In the genomic region with DNA sequence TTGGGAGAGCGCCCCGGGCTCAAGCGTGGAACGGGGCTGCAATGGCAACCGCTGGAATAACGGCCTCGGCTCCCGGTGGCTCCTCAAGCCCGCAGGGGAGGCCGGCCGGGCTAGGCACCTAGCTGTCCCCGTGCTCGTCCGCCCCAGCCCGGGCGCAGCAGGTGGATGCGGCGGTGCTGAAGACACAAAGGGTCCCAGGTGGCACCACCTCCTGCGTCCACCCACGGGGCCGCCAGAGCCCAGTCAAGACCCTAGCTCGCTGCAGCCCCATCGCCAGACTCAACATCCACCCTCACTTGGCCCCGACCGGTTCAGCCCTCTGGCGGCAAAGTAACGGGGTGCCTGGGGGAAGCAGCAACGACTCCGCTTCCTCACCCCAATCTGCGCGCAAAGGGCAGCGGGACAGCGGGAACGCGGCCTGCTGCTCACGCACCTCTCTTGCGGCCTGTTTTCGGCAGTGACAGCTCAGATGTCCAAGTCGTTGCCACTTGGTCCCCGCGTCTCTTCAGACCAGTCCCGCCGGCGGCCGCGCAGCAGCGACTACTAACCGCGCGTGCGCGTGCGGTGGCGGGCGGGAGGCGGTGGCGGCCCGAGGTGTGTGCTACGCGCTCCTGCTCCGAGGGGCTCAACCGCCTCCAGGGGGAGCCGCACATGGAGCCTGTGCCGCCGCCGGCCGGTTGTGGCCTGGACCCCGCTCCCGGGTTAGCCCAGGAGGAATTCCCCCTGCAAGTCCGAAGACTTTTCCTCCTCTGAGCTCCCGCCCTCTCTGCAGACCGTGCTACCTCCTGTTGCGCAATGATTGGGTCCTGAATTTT, we compare ENCODE assay signal across 8 cellular contexts. TPM values are rescaled to one million over a fixed set of nuclear protein-coding genes. Genes with fewer than 3 reads are reported as not detected.
DNase-seq lines count a peak whose midpoint lies in the region; ATAC-seq and TF ChIP-seq lines count a peak whose summit lies in the region.

A gene with protein sequence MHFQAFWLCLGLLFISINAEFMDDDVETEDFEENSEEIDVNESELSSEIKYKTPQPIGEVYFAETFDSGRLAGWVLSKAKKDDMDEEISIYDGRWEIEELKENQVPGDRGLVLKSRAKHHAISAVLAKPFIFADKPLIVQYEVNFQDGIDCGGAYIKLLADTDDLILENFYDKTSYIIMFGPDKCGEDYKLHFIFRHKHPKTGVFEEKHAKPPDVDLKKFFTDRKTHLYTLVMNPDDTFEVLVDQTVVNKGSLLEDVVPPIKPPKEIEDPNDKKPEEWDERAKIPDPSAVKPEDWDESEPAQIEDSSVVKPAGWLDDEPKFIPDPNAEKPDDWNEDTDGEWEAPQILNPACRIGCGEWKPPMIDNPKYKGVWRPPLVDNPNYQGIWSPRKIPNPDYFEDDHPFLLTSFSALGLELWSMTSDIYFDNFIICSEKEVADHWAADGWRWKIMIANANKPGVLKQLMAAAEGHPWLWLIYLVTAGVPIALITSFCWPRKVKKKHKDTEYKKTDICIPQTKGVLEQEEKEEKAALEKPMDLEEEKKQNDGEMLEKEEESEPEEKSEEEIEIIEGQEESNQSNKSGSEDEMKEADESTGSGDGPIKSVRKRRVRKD (minus strand): TSS at position 545 of the 815 bp plus-strand sequence. CDS start 14,570 bp downstream, outside the sequence.

- H3K4me3 ChIP-seq in PC-3 (ENCODE audit: low read length) (peak within 1 kb of the TSS; percentile 93), neutrophil (ENCODE audit: low read depth in 1 of 2, low read length in 1 of 2) (peak within 1 kb of the TSS; percentile 61 to 71), transverse colon (peak within 1 kb of the TSS; percentile 44 to 67 (median 49))

- peaks cover 5% of the 10 kb centered on the region for H3K4me1 Mint-ChIP-seq in activated naive CD4-positive, alpha-beta T cell treated with anti-CD3 and anti-CD28 coated beads for 36 hours (ENCODE audit: low read depth)

- WGBS in transverse colon (ENCODE audit: low coverage in 1 of 2), 2 donors = 0% methylated on average over 3 to 73 of the region's 73 CpGs

- H3K9me2 ChIP-seq in PC-3 (replicated peaks; ENCODE audit: low read length) = no peaks in the 10 kb centered on the region

- intact Hi-C loops in PC-3 (cut with micrococcal nuclease) = loop anchor here (1.0 to 10.0 kb wide), 5 partner anchors 21 to 693 kb away; a partner anchor contains a TSS
- intact Hi-C loops in activated naive CD4-positive, alpha-beta T cell treated with anti-CD3 and anti-CD28 coated beads for 36 hours (cut with micrococcal nuclease) = loop anchor here (1.0 kb wide), 2 partner anchors 54 to 183 kb away; a partner anchor contains a TSS
- intact Hi-C loops in transverse colon (cut with DNase I; ENCODE audit: low total_unique reads) = no loop called here

- H3K4me2 ChIP-seq in PC-3 (ENCODE audit: low read length) = peak within 1 kb of the TSS; percentile 92

- POLR2A ChIA-PET in PC-3 (lab: Charles Lee; ENCODE audit: unreplicated experiment) = no interaction called here

- peak within 1 kb of the TSS; percentile 76 for H3K4me3 Mint-ChIP-seq in activated naive CD4-positive, alpha-beta T cell treated with anti-CD3 and anti-CD28 coated beads for 36 hours

- BruUV-seq in PC-3 (replicated peaks; lab: Mats Ljungman, UMichigan) = no TSS peak

- TF ChIP-seq CTCF in PC-3 (conservative IDR thresholded peaks at IDR 0.05; ENCODE audit: low read depth, low read length) (peak; percentile 48; the same call in 1 of the 2 replicates), neutrophil (IDR thresholded peaks at IDR 0.05) (no peak), transverse colon (IDR thresholded peaks at IDR 0.05) (peak in 4 of 5 experiments; percentile 7 to 32 (median 22))

- H3K27ac ChIP-seq in PC-3 (ENCODE audit: low read length) (peak within 1 kb of the TSS; percentile 25; the same call in 1 of the 2 replicates), neutrophil (no peak within 1 kb of the TSS), transverse colon (peak within 1 kb of the TSS; percentile 9 to 60 (median 38))

- peaks cover 44% of the 10 kb centered on the region for H3K27me3 Mint-ChIP-seq in activated naive CD4-positive, alpha-beta T cell treated with anti-CD3 and anti-CD28 coated beads for 36 hours (ENCODE audit: low read depth)

- H3F3A ChIP-seq in PC-3 (ENCODE audit: low read length, unreplicated experiment) = no peaks in the 10 kb centered on the region

- no peaks in the 10 kb centered on the region for H4K20me1 ChIP-seq in PC-3 (ENCODE audit: low read length)

- H3K9me3 ChIP-seq in PC-3 (ENCODE audit: low read length) = no peaks in the 10 kb centered on the region
- no peaks in the 10 kb centered on the region for H3K9me3 ChIP-seq in neutrophil
- H3K9me3 ChIP-seq in transverse colon = no peaks in the 10 kb centered on the region

- ATAC-seq in GM21717 (IDR thresholded peaks at IDR 0.05; ENCODE audit: unreplicated experiment) = peak; percentile 84
- ATAC-seq in PC-3 = peak; percentile 76

- in situ Hi-C loops in transverse colon (cut with MboI; ENCODE audit: low pct_ligation_motif_present in 1 of 4, low pct_unique_long_range_greater_than_20kb in 1 of 4, low sequenced_read_pairs in 3 of 4) = no loop called here

- peak within 1 kb of the TSS; percentile 98 for H2AFZ ChIP-seq in PC-3 (ENCODE audit: low read length)

- H3K79me2 ChIP-seq in PC-3 (ENCODE audit: low read length) = peaks cover 9% of the 10 kb centered on the region; the same call in 1 of the 2 replicates

- no peak for TF ChIP-seq EP300 in Ishikawa (IDR thresholded peaks at IDR 0.05; ENCODE audit: borderline replicate concordance)
- TF ChIP-seq EP300 in transverse colon (IDR thresholded peaks at IDR 0.05; ENCODE audit: low read depth) = no peak

- no peaks in the 10 kb centered on the region for H3K36me3 Mint-ChIP-seq in activated naive CD4-positive, alpha-beta T cell treated with anti-CD3 and anti-CD28 coated beads for 36 hours (ENCODE audit: low read depth)

- TF ChIP-seq POLR2A in transverse colon (IDR thresholded peaks at IDR 0.05) = no peak

- H3K27ac Mint-ChIP-seq in activated naive CD4-positive, alpha-beta T cell treated with anti-CD3 and anti-CD28 coated beads for 36 hours = no peak within 1 kb of the TSS

- CTCF ChIA-PET in PC-3 (lab: Charles Lee) = interaction anchor here (0.5 to 0.6 kb wide), 2 partner anchors 67 to 73 kb away, joined by 3 to 4 read pairs; no protein-coding TSS in a partner anchor
- CTCF ChIA-PET in activated naive CD4-positive, alpha-beta T cell treated with anti-CD3 and anti-CD28 coated beads for 36 hours (lab: Charles Lee) = interaction anchor here (0.7 to 3.1 kb wide), 7 partner anchors 11 to 201 kb away, joined by 3 to 13 read pairs (median 4); no protein-coding TSS in a partner anchor

- H3K36me3 ChIP-seq in PC-3 (ENCODE audit: low read depth, low read length) (no peaks in the 10 kb centered on the region), neutrophil (no peaks in the 10 kb centered on the region), transverse colon (no peaks in the 10 kb centered on the region)

- DNase-seq in DMS53 (lab: John Stamatoyannopoulos, UW) = peak; percentile 87
- peak; percentile 66 for DNase-seq in PC-3
- peak; percentile 51 for DNase-seq in activated naive CD4-positive, alpha-beta T cell treated with anti-CD3 and anti-CD28 coated beads for 36 hours
- DNase-seq in globus pallidus (ENCODE audit: low spot score) = peak; percentile 37
- DNase-seq in transverse colon = peak; percentile 70

- no peaks in the 10 kb centered on the region for H3K27me3 ChIP-seq in PC-3 (ENCODE audit: low read length)
- peaks cover 29% of the 10 kb centered on the region for H3K27me3 ChIP-seq in neutrophil
- H3K27me3 ChIP-seq in transverse colon = peaks cover 9% of the 10 kb centered on the region

- TF ChIP-seq RAD21 in Ishikawa (IDR thresholded peaks at IDR 0.05; ENCODE audit: low read depth) = no peak

- peak within 1 kb of the TSS; percentile 64 for H3K9ac ChIP-seq in PC-3 (ENCODE audit: low read length)

- no peaks in the 10 kb centered on the region for H3K9me3 Mint-ChIP-seq in activated naive CD4-positive, alpha-beta T cell treated with anti-CD3 and anti-CD28 coated beads for 36 hours

- peaks cover 40% of the 10 kb centered on the region for H3K4me1 ChIP-seq in PC-3 (ENCODE audit: insufficient read depth, low read length)
- peaks cover 17 to 19% of the 10 kb centered on the region in 2 experiments for H3K4me1 ChIP-seq in neutrophil (ENCODE audit: control insufficient read depth in 1 of 2, insufficient read depth in 1 of 2, low read depth in 1 of 2, low read length in 1 of 2)
- peaks cover 0 to 9% (median 9%) of the 10 kb centered on the region in 4 donors for H3K4me1 ChIP-seq in transverse colon

TF ChIP-seq in Ishikawa, 13 proteins besides CTCF, POLR2A, EP300 and RAD21 (continues in another document):
- TF ChIP-seq TEAD4 (IDR thresholded peaks at IDR 0.05) (no peak), TCF12 (IDR thresholded peaks at IDR 0.05; ENCODE audit: low read depth) (peak; percentile 22; the same call in 1 of the 2 replicates), NFIC (IDR thresholded peaks at IDR 0.05) (no peak), YY1 (IDR thresholded peaks at IDR 0.05; ENCODE audit: low read depth) (no peak), ZBTB7A (IDR thresholded peaks at IDR 0.05; ENCODE audit: low read depth) (peak; percentile 86), CREB1 (IDR thresholded peaks at IDR 0.05; ENCODE audit: low read depth) (no peak), CEBPB (IDR thresholded peaks at IDR 0.05) (peak; percentile 99), TAF1 (IDR thresholded peaks at IDR 0.05; ENCODE audit: low read depth) (0 out of 2 replicates have a peak, but pooled peaks have one; percentile 15), EGR1 (IDR thresholded peaks at IDR 0.05) (no peak), FOXM1 (IDR thresholded peaks at IDR 0.05; ENCODE audit: borderline replicate concordance, low read depth) (no peak)
- TF ChIP-seq, protein P1, sequence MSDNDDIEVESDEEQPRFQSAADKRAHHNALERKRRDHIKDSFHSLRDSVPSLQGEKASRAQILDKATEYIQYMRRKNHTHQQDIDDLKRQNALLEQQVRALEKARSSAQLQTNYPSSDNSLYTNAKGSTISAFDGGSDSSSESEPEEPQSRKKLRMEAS (IDR thresholded peaks at IDR 0.05) = peak; percentile 56; the same call in 1 of the 2 replicates
- TF ChIP-seq, protein P2, sequence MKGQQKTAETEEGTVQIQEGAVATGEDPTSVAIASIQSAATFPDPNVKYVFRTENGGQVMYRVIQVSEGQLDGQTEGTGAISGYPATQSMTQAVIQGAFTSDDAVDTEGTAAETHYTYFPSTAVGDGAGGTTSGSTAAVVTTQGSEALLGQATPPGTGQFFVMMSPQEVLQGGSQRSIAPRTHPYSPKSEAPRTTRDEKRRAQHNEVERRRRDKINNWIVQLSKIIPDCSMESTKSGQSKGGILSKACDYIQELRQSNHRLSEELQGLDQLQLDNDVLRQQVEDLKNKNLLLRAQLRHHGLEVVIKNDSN (IDR thresholded peaks at IDR 0.05) = no peak

RNA-seq across cellular contexts. Expression of the gene that starts here (rescaled TPM):
- 7.9 and 9.6 TPM in 2 replicates for total RNA-seq in PC-3 (2014; rRNA removed)
- under 1 TPM in 1 of 2 experiments, not detected in 1; 0.10 TPM for total RNA-seq in activated naive CD4-positive, alpha-beta T cell treated with anti-CD3 and anti-CD28 coated beads for 36 hours
- total RNA-seq in transverse colon = 1 to 10 TPM in 3 of 4 donors, not detected in 1; 1.5 to 2.4 (median 1.5) TPM

Comparison
In these comparisons a context has a peak if more than half of its experiments do, and no peak if none do; other contexts are left out.
1. Peak in DNase-seq in activated naive CD4-positive, alpha-beta T cell treated with anti-CD3 and anti-CD28 coated beads for 36 hours; RNA of the gene not detected or under 1 TPM.
2. DNase-seq: peak in every context shown above with its lines; median percentile 87 in DMS53; 70 in transverse colon; 66 in PC-3; 51 in activated naive CD4-positive, alpha-beta T cell treated with anti-CD3 and anti-CD28 coated beads for 36 hours; 37 in globus pallidus.